14 cellular contexts compared by ENCODE assay signal in the genomic region with DNA sequence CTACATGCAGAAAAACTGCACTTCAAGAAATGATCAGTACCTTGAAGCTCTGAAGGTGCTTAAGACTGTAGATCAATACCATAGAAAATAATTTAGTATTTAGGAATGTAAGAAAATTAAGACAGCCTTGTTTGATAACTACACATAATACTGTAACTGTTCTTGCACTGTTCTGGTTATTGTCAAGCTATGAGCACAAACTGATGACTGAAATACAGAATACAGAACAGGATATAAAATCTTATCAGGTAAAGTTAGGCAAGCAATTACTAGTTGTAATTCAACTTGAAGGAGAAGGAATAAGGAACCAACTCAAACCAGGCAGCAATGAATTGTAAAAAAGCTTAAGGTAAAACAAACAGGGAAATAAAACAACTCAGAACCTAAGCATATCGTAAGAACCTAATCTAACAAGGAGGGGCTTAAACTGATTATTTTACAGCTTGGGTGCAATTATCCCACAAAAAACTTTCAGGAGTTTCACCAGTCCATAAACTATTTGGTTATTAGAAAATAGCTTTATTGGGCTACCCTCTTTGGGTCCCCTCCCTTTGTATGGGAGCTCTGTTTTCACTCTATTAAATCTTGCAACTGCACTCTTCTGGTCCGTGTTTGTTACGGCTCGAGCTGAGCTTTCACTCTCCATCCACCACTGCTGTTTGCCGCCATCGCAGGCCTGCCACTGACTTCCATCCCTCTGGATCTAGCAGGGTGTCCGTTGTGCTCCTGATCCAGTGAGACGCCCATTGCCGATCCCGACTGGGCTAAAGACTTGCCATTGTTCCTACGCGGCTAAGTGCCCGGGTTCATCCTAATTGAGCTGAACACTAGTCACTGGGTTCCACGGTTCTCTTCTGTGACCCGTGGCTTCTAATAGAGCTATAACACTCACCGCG.
DNase-seq lines count a peak whose midpoint lies in the region; ATAC-seq and TF ChIP-seq lines count a peak whose summit lies in the region.
"Had no signal": no experiment of that assay in that cellular context is flagged by ENCODE, and none has a peak within 500 bp of the region (broad histone marks: within the 10 kb centered on the region; RNA-seq: fewer than 3 reads in every experiment).

No MANE protein-coding gene starts in this region.

- no peak overlapping the region for H3K27ac ChIP-seq in mesendoderm (ENCODE audit: low read depth, low read length)
- H3K27ac ChIP-seq in transverse colon, result peak overlapping the region; percentile 16 to 49 (median 33)

- no peak overlapping the region for H2BK120ac ChIP-seq in mesendoderm (ENCODE audit: low read depth, low read length)

- no peak for TF ChIP-seq CTCF in WTC11 (IDR thresholded peaks at IDR 0.05)
- TF ChIP-seq CTCF in transverse colon (IDR thresholded peaks at IDR 0.05), result no peak

- H3K18ac ChIP-seq in mesendoderm (ENCODE audit: low read length), result no peak overlapping the region

- H3K56ac ChIP-seq in mesendoderm (ENCODE audit: low read length), result no peak overlapping the region

- peak overlapping the region; percentile 57 for H3K4ac ChIP-seq in mesendoderm (ENCODE audit: low read depth, low read length)

- H3K23ac ChIP-seq in mesendoderm (ENCODE audit: low read length), result no peak overlapping the region

- peaks cover 2% of the 10 kb centered on the region for H3K4me1 ChIP-seq in mesendoderm (ENCODE audit: control insufficient read depth, low read depth, low read length)
- peaks cover 0 to 25% (median 14%) of the 10 kb centered on the region in 4 donors for H3K4me1 ChIP-seq in transverse colon

- H2AK5ac ChIP-seq in mesendoderm (ENCODE audit: low read length), result no peak overlapping the region

- no peak overlapping the region for H3K4me2 ChIP-seq in mesendoderm (ENCODE audit: low read length)

- H3K79me2 ChIP-seq in mesendoderm (ENCODE audit: control insufficient read depth, insufficient read depth, low read length), result no peaks in the 10 kb centered on the region

- no peaks in the 10 kb centered on the region for H3K27me3 Mint-ChIP-seq in activated naive CD8-positive, alpha-beta T cell
- H3K27me3 Mint-ChIP-seq in activated naive CD8-positive, alpha-beta T cell treated with anti-CD3 and anti-CD28 coated beads, Interleukin-2, amount 50 U/mL, for 24 hours, result no peaks in the 10 kb centered on the region
- no peaks in the 10 kb centered on the region for H3K27me3 Mint-ChIP-seq in WTC11 (ENCODE audit: low read depth)

- CTCF ChIA-PET in WTC11 (lab: Charles Lee), result no interaction called here

- H3K36me3 ChIP-seq in mesendoderm (ENCODE audit: control insufficient read depth, insufficient read depth, low read length) (no peaks in the 10 kb centered on the region), transverse colon (no peaks in the 10 kb centered on the region)

- no peaks in the 10 kb centered on the region for H3K9me3 Mint-ChIP-seq in activated naive CD8-positive, alpha-beta T cell (ENCODE audit: low read depth)
- no peaks in the 10 kb centered on the region for H3K9me3 Mint-ChIP-seq in activated naive CD8-positive, alpha-beta T cell treated with anti-CD3 and anti-CD28 coated beads, Interleukin-2, amount 50 U/mL, for 24 hours
- peaks cover 18% of the 10 kb centered on the region for H3K9me3 Mint-ChIP-seq in WTC11
- H3K9me3 Mint-ChIP-seq: HFFc6 had no signal

- intact Hi-C loops in transverse colon (cut with DNase I; ENCODE audit: low total_unique reads), result no loop called here

- POLR2A ChIA-PET in WTC11 (lab: Charles Lee), result interaction anchor here (0.6 kb wide), 1 partner anchor 382 kb away, joined by 3 read pairs; no protein-coding TSS in a partner anchor

- no peaks in the 10 kb centered on the region for H3K9me3 ChIP-seq in transverse colon

- no peak overlapping the region for H4K5ac ChIP-seq in mesendoderm (ENCODE audit: low read length)

- H3K4me3 Mint-ChIP-seq in activated naive CD8-positive, alpha-beta T cell, result no peak overlapping the region
- H3K4me3 Mint-ChIP-seq in activated naive CD8-positive, alpha-beta T cell treated with anti-CD3 and anti-CD28 coated beads, Interleukin-2, amount 50 U/mL, for 24 hours, result no peak overlapping the region
- no peak overlapping the region for H3K4me3 Mint-ChIP-seq in WTC11
- H3K4me3 Mint-ChIP-seq: HFFc6 had no signal

- H3K4me3 ChIP-seq in mesendoderm (ENCODE audit: low read length) (no peak overlapping the region), transverse colon (peak overlapping the region in 1 of 4 donors; percentile 26)

- in situ Hi-C loops in transverse colon (cut with MboI; ENCODE audit: low pct_ligation_motif_present in 1 of 4, low pct_unique_long_range_greater_than_20kb in 1 of 4, low sequenced_read_pairs in 3 of 4), result loop anchor here in 2 of 4 donors (10.0 to 25.0 kb wide), 2 partner anchors 493 to 741 kb away; no protein-coding TSS in a partner anchor

- ATAC-seq in activated naive CD8-positive, alpha-beta T cell treated with anti-CD3 and anti-CD28 coated beads, Interleukin-2, amount 50 U/mL, for 24 hours, result no peak
- no peak for ATAC-seq in WTC11

- peaks cover 14% of the 10 kb centered on the region for H3K4me1 Mint-ChIP-seq in activated naive CD8-positive, alpha-beta T cell (ENCODE audit: low read depth)
- H3K4me1 Mint-ChIP-seq in activated naive CD8-positive, alpha-beta T cell treated with anti-CD3 and anti-CD28 coated beads, Interleukin-2, amount 50 U/mL, for 24 hours, result no peaks in the 10 kb centered on the region
- no peaks in the 10 kb centered on the region for H3K4me1 Mint-ChIP-seq in WTC11

- H3K27me3 ChIP-seq in mesendoderm (ENCODE audit: insufficient read depth, low read length, poor library complexity), result no peaks in the 10 kb centered on the region
- H3K27me3 ChIP-seq in transverse colon, result no peaks in the 10 kb centered on the region

- DNase-seq in activated naive CD8-positive, alpha-beta T cell treated with anti-CD3 and anti-CD28 coated beads, Interleukin-2, amount 50 U/mL, for 24 hours, result no peak
- no peak for DNase-seq in WTC11 (ENCODE audit: low spot score)
- no peak for DNase-seq in mesendoderm
- DNase-seq in transverse colon, result peak; percentile 31
- DNase-seq in NCI-H1105 treated with DMSO at 0.1 percent for 48 hours (lab: John Stamatoyannopoulos, UW), result no peak
- DNase-seq in NOMO-1 (lab: John Stamatoyannopoulos, UW; ENCODE audit: unreplicated experiment in 2 of 2), result no peak
- no peak for DNase-seq in NCI-H2171 treated with DMSO at 0.1 percent for 48 hours (lab: John Stamatoyannopoulos, UW)
- DNase-seq: GF-D8, HFFc6, KBM-7, NCI-H146, NCI-H345, NCI-H526 treated with DMSO at 0.1 percent for 48 hours had no signal

- WGBS in mesendoderm (ENCODE audit: extremely low coverage, insufficient coverage, low lambda C conversion rate), result no CpG with 5 or more reads among the region's 17 CpGs
- WGBS in transverse colon (ENCODE audit: low coverage in 1 of 2), 2 donors, result 64% methylated on average over 1 to 17 of the region's 17 CpGs

- no peak overlapping the region for H2BK15ac ChIP-seq in mesendoderm (replicated peaks; ENCODE audit: low read depth)

- no peak overlapping the region for H4K8ac ChIP-seq in mesendoderm (ENCODE audit: low read depth, low read length)

- no peaks in the 10 kb centered on the region for H3K79me1 ChIP-seq in mesendoderm (ENCODE audit: low read length)

- no peak overlapping the region for H2BK5ac ChIP-seq in mesendoderm (ENCODE audit: low read length)

- no peaks in the 10 kb centered on the region for H3K36me3 Mint-ChIP-seq in activated naive CD8-positive, alpha-beta T cell
- no peaks in the 10 kb centered on the region for H3K36me3 Mint-ChIP-seq in activated naive CD8-positive, alpha-beta T cell treated with anti-CD3 and anti-CD28 coated beads, Interleukin-2, amount 50 U/mL, for 24 hours (ENCODE audit: low read depth)
- H3K36me3 Mint-ChIP-seq in WTC11, result peaks cover 18% of the 10 kb centered on the region

- peak overlapping the region; percentile 87 for H3K27ac Mint-ChIP-seq in activated naive CD8-positive, alpha-beta T cell
- H3K27ac Mint-ChIP-seq in activated naive CD8-positive, alpha-beta T cell treated with anti-CD3 and anti-CD28 coated beads, Interleukin-2, amount 50 U/mL, for 24 hours, result no peak overlapping the region
- peak overlapping the region; percentile 4; the same call in 1 of the 2 replicates for H3K27ac Mint-ChIP-seq in WTC11
- H3K27ac Mint-ChIP-seq: HFFc6 had no signal

- no peak overlapping the region for H3K9ac ChIP-seq in mesendoderm (ENCODE audit: low read length)

- no peak for TF ChIP-seq POLR2A in transverse colon (IDR thresholded peaks at IDR 0.05)

- TF ChIP-seq EP300 in transverse colon (IDR thresholded peaks at IDR 0.05; ENCODE audit: low read depth), result no peak

TF ChIP-seq in WTC11, 78 proteins besides CTCF, POLR2A, EP300 and RAD21 (continues in another document):
- TF ChIP-seq, protein P1, sequence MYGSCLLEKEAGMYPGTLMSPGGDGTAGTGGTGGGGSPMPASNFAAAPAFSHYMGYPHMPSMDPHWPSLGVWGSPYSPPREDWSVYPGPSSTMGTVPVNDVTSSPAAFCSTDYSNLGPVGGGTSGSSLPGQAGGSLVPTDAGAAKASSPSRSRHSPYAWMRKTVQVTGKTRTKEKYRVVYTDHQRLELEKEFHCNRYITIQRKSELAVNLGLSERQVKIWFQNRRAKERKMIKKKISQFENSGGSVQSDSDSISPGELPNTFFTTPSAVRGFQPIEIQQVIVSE (CRISPR knock-in tag; IDR thresholded peaks at IDR 0.05; ENCODE audit: borderline replicate concordance), result no peak
- TF ChIP-seq JUN (CRISPR knock-in tag; IDR thresholded peaks at IDR 0.05), result no peak
- TF ChIP-seq RELA (CRISPR knock-in tag; IDR thresholded peaks at IDR 0.05; ENCODE audit: borderline replicate concordance), result no peak
- TF ChIP-seq, protein P2, sequence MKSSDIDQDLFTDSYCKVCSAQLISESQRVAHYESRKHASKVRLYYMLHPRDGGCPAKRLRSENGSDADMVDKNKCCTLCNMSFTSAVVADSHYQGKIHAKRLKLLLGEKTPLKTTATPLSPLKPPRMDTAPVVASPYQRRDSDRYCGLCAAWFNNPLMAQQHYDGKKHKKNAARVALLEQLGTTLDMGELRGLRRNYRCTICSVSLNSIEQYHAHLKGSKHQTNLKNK (CRISPR knock-in tag; IDR thresholded peaks at IDR 0.05), result no peak
- no peak for TF ChIP-seq NFE2L1 (CRISPR knock-in tag; IDR thresholded peaks at IDR 0.05)
- TF ChIP-seq, protein P3, sequence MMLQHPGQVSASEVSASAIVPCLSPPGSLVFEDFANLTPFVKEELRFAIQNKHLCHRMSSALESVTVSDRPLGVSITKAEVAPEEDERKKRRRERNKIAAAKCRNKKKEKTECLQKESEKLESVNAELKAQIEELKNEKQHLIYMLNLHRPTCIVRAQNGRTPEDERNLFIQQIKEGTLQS (CRISPR knock-in tag; conservative IDR thresholded peaks at IDR 0.05), result no peak
- TF ChIP-seq, protein P4, sequence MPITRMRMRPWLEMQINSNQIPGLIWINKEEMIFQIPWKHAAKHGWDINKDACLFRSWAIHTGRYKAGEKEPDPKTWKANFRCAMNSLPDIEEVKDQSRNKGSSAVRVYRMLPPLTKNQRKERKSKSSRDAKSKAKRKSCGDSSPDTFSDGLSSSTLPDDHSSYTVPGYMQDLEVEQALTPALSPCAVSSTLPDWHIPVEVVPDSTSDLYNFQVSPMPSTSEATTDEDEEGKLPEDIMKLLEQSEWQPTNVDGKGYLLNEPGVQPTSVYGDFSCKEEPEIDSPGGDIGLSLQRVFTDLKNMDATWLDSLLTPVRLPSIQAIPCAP (CRISPR knock-in tag; IDR thresholded peaks at IDR 0.05), result no peak
- no peak for TF ChIP-seq ZNF121 (CRISPR knock-in tag; IDR thresholded peaks at IDR 0.05)
- no peak for TF ChIP-seq SP1 (CRISPR knock-in tag; conservative IDR thresholded peaks at IDR 0.05)
